Comparison of ENCODE assay signal across 25 cellular contexts in genomic region chr9:137437691-137438590, GRCh38. TPM values are rescaled to one million over a fixed set of nuclear protein-coding genes. Genes with fewer than 3 reads are reported as not detected.
DNase-seq lines count a peak whose midpoint lies in the region; ATAC-seq and TF ChIP-seq lines count a peak whose summit lies in the region.
"Had no signal": no experiment of that assay in that cellular context is flagged by ENCODE, and none has a peak within 500 bp of the region (broad histone marks: within the 10 kb centered on the region; RNA-seq: fewer than 3 reads in every experiment).

No MANE protein-coding gene starts in this region.

- H3K4me3 ChIP-seq in BLaER1 (no peak overlapping the region), HEK293 (ENCODE audit: low read depth, low read length) (no peak overlapping the region)
- H3K4me3 ChIP-seq: GM12878, PC-9, SJCRH30, skin epidermis, thoracic aorta had no signal

- H3K27ac ChIP-seq in BLaER1 (no peak overlapping the region), HEK293 (ENCODE audit: extremely low read depth, low read depth, low read length) (no peak overlapping the region)
- H3K27ac ChIP-seq: PC-9, SJCRH30, skin epidermis, thoracic aorta, VCaP had no signal

- H3K4me2 ChIP-seq in BLaER1, result peak overlapping the region; percentile 51
- H3K4me2 ChIP-seq: PC-9 had no signal

- ATAC-seq in GM21528 (IDR thresholded peaks at IDR 0.05; ENCODE audit: low FRiP score, unreplicated experiment) (no peak), HG02798 (IDR thresholded peaks at IDR 0.05; ENCODE audit: poor library complexity, unreplicated experiment) (no peak)
- ATAC-seq: GM12878; natural killer cell treated with Interleukin-12 subunit alpha and Interleukin-12 subunit beta and Interleukin-15 and Interleukin-18, amount 100 ng/mL, for 72 hours; stimulated activated naive B cell treated with anti-CD40 and anti-IgM and Interleukin-4, amounts not matched to agents 10 μg/mL and 1 μg/mL and 100 μg/mL, for 72 hours had no signal

- TF ChIP-seq CTCF in HEK293 (tag by site-specific recombination; IDR thresholded peaks at IDR 0.05), result no peak

- DNase-seq in iPS-NIHi11 (ENCODE audit: low spot score), result peak; percentile 10
- peak; percentile 79 for DNase-seq in posterior vena cava (ENCODE audit: low spot score)
- DNase-seq in NCI-H2227 (lab: John Stamatoyannopoulos, UW; ENCODE audit: unreplicated experiment), result no peak
- DNase-seq: activated CD4-positive, alpha-beta T cell treated with anti-CD3 and anti-CD28 coated beads, Interleukin-2, amount 50 U/mL, for 1 hour; activated naive CD8-positive, alpha-beta T cell treated with anti-CD3 and anti-CD28 coated beads, Interleukin-2, amount 50 U/mL, for 24 hours; DND-41; HFFc6; NCI-H1092; NCI-H2029 treated with DMSO at 0.1 percent for 48 hours; NCI-H446 treated with DMSO at 0.1 percent for 48 hours; SJCRH30; stimulated activated CD4-positive, alpha-beta T cell treated with anti-CD3 and anti-CD28 coated beads, Interleukin-2, amount 100 ng/mL, for 48 hours; stimulated activated naive B cell treated with anti-CD40 and anti-IgM and Interleukin-4, amounts not matched to agents 10 μg/mL and 1 μg/mL and 100 μg/mL, for 72 hours had no signal

- no peaks in the 10 kb centered on the region for H3K36me3 ChIP-seq in BLaER1
- no peaks in the 10 kb centered on the region for H3K36me3 ChIP-seq in HEK293 (ENCODE audit: control insufficient read depth in 2 of 2, insufficient read depth in 1 of 2, low read length in 2 of 2)
- H3K36me3 ChIP-seq: SJCRH30, thoracic aorta had no signal

- CTCF ChIA-PET in HEK293 (lab: Yijun Ruan, JAX), result interaction anchor here (1.2 kb wide), 1 partner anchor 151 kb away, joined by 4 read pairs; no protein-coding TSS in a partner anchor

- no peaks in the 10 kb centered on the region for H4K20me1 ChIP-seq in BLaER1

- H3K9ac ChIP-seq in BLaER1, result peak overlapping the region; percentile 45; the same call in 1 of the 2 replicates

- H3K4me1 ChIP-seq in BLaER1 (peaks cover 59% of the 10 kb centered on the region), HEK293 (ENCODE audit: control insufficient read depth, insufficient read depth, low read length) (no peaks in the 10 kb centered on the region)

- intact Hi-C loops in posterior vena cava (cut with DNase I), result no loop called here

- H3K27me3 ChIP-seq in BLaER1, result peaks cover 17% of the 10 kb centered on the region

- POLR2A ChIA-PET in HEK293 (lab: Yijun Ruan, JAX), result interaction anchor here (1.0 to 1.8 kb wide), 2 partner anchors 15 to 21 kb away, joined by 3 to 7 read pairs; partner anchors contain the start of genes EXD3, NOXA1 and NSMF

- H3K9me3 ChIP-seq in BLaER1 (no peaks in the 10 kb centered on the region), HEK293 (ENCODE audit: control insufficient read depth, insufficient read depth, low read depth, low read length) (no peaks in the 10 kb centered on the region)
- H3K9me3 ChIP-seq: thoracic aorta had no signal

TF ChIP-seq in HEK293, 187 proteins besides CTCF, POLR2A, EP300 and RAD21:
- TF ChIP-seq ZNF600 (tag by site-specific recombination; IDR thresholded peaks at IDR 0.05), result peak; percentile 94
- TF ChIP-seq ZNF266 (tag by site-specific recombination; IDR thresholded peaks at IDR 0.05; ENCODE audit: low read depth), result no peak
- TF ChIP-seq ZNF10 (tag by site-specific recombination; IDR thresholded peaks at IDR 0.05), result peak; percentile 21; the same call in 1 of the 2 replicates
- peak; percentile 31; the same call in 1 of the 2 replicates for TF ChIP-seq ZFHX2 (tag by site-specific recombination; conservative IDR thresholded peaks at IDR 0.05)
- TF ChIP-seq KLF8 (tag by site-specific recombination; IDR thresholded peaks at IDR 0.05), result peak; percentile 40; the same call in 1 of the 2 replicates
- TF ChIP-seq ZNF785 (tag by site-specific recombination; IDR thresholded peaks at IDR 0.05), result no peak
- TF ChIP-seq MEIS1 (CRISPR knock-in tag; IDR thresholded peaks at IDR 0.05; ENCODE audit: borderline replicate concordance), result no peak
- peak; percentile 83; the same call in 1 of the 2 replicates for TF ChIP-seq SCRT1 (tag by site-specific recombination; IDR thresholded peaks at IDR 0.05; ENCODE audit: borderline replicate concordance)
- 0 out of 2 replicates have a peak, but pooled peaks have one; percentile 11 for TF ChIP-seq ZBTB8A (tag by site-specific recombination; IDR thresholded peaks at IDR 0.05)
- peak; percentile 94 for TF ChIP-seq SCRT2 (tag by site-specific recombination; IDR thresholded peaks at IDR 0.05)
- 0 out of 2 replicates have a peak, but pooled peaks have one; percentile 26 for TF ChIP-seq KLF1 (tag by site-specific recombination; IDR thresholded peaks at IDR 0.05)
- TF ChIP-seq GLIS1 (tag by site-specific recombination; IDR thresholded peaks at IDR 0.05), result peak; percentile 81
- no peak for TF ChIP-seq ZNF280D (tag by site-specific recombination; IDR thresholded peaks at IDR 0.05)
TF ChIP-seq in HEK293: peak in this region for 9.

RNA-seq across cellular contexts. Expression of gene ENTPD8, which starts 3.2 kb away (rescaled TPM):
- total RNA-seq in posterior vena cava, result not detected
- total RNA-seq: GM12878; HFFc6; kidney epithelial cell; natural killer cell treated with Interleukin-12 subunit alpha and Interleukin-12 subunit beta and Interleukin-15 and Interleukin-18, amount 100 ng/mL, for 72 hours; SJCRH30; T-helper 2 cell treated with Interferon-gamma antibody and Interleukin-4, amounts not matched to agents 100 ng/mL and 5 ng/mL, for 36 hours; thoracic aorta had no signal

RNA-seq across cellular contexts. Expression of gene NOXA1, which starts 14.7 kb away (rescaled TPM):
- total RNA-seq in posterior vena cava, result 1 to 10 TPM; 2.0 to 2.7 TPM
- total RNA-seq: GM12878, SJCRH30 had no signal

RNA-seq across cellular contexts. Expression of gene EXD3, which starts 15.0 kb away (rescaled TPM):
- 10 to 100 TPM; 13.9 to 14.6 TPM for total RNA-seq in posterior vena cava

RNA-seq across cellular contexts. Expression of gene NSMF, which starts 21.2 kb away (rescaled TPM):
- 10 to 100 TPM; 47.6 to 55.5 TPM for total RNA-seq in posterior vena cava
